Comparison of ENCODE assay signal across 12 cellular contexts in genomic region chr12:11763760-11764520, GRCh38.
DNase-seq lines count a peak whose midpoint lies in the region; ATAC-seq and TF ChIP-seq lines count a peak whose summit lies in the region.
"Had no signal": no experiment of that assay in that cellular context is flagged by ENCODE, and none has a peak within 500 bp of the region (broad histone marks: within the 10 kb centered on the region; RNA-seq: fewer than 3 reads in every experiment).

No MANE protein-coding gene starts in this region.

- intact Hi-C loops in dendritic cell treated with granulocyte-macrophage colony-stimulating factor and Interleukin-4, amounts not matched to agents 40 ng/mL and 50 ng/mL, for 4 days (cut with micrococcal nuclease): no loop called here
- intact Hi-C loops in psoas muscle (cut with DNase I): no loop called here

- TF ChIP-seq CTCF in nephron (IDR thresholded peaks at IDR 0.05; ENCODE audit: unreplicated experiment in 3 of 3): no peak
- no peak for TF ChIP-seq CTCF in psoas muscle (IDR thresholded peaks at IDR 0.05)
- no peak for TF ChIP-seq CTCF in GM13976 (IDR thresholded peaks at IDR 0.05; ENCODE audit: borderline replicate concordance, control extremely low read depth, extremely low read depth, insufficient read depth, missing control alignments)

- 63 to 77% (median 72%) methylated on average over 7 of the region's 7 CpGs for WGBS in psoas muscle, 3 donors

- peak; percentile 74 for DNase-seq in AG20443 (ENCODE audit: low spot score)
- DNase-seq in HuH-7 (ENCODE audit: low spot score): peak; percentile 13
- no peak for DNase-seq in psoas muscle
- no peak for DNase-seq in GM13976 (ENCODE audit: low spot score)
- DNase-seq in SHP77 treated with DMSO at 0.1 percent for 48 hours (lab: John Stamatoyannopoulos, UW): no peak
- DNase-seq: Karpas-422, PC-3 had no signal

- H3K27ac ChIP-seq in psoas muscle: no peak overlapping the region
- H3K27ac ChIP-seq: parathyroid adenoma had no signal

- ATAC-seq in HG02870 (IDR thresholded peaks at IDR 0.05; ENCODE audit: unreplicated experiment): no peak
- ATAC-seq in psoas muscle: no peak
- ATAC-seq: PC-3 had no signal

- H3K27me3 ChIP-seq in psoas muscle (ENCODE audit: insufficient read depth in 3 of 3, low read length in 2 of 3): no peaks in the 10 kb centered on the region

- H3K4me1 ChIP-seq in psoas muscle: peaks cover 37% of the 10 kb centered on the region

- peak overlapping the region; percentile 94 for H3K27ac Mint-ChIP-seq in dendritic cell treated with granulocyte-macrophage colony-stimulating factor and Interleukin-4, amounts not matched to agents 40 ng/mL and 50 ng/mL, for 4 days
- peak overlapping the region; percentile 65 to 100 (median 88) for H3K27ac Mint-ChIP-seq in nephron

- H3K4me3 ChIP-seq in psoas muscle: no peak overlapping the region
- H3K4me3 ChIP-seq: HAP-1 had no signal

- H3K9me3 Mint-ChIP-seq in dendritic cell treated with granulocyte-macrophage colony-stimulating factor and Interleukin-4, amounts not matched to agents 40 ng/mL and 50 ng/mL, for 4 days: no peaks in the 10 kb centered on the region
- no peaks in the 10 kb centered on the region for H3K9me3 Mint-ChIP-seq in nephron

- no peaks in the 10 kb centered on the region for H3K9me3 ChIP-seq in psoas muscle
- H3K9me3 ChIP-seq: HAP-1 had no signal

- in situ Hi-C loops in GM13976 (cut with MboI; ENCODE audit: low sequenced_read_pairs, unreplicated experiment): no loop called here

- no peaks in the 10 kb centered on the region for H3K36me3 ChIP-seq in psoas muscle (ENCODE audit: insufficient read depth in 1 of 2, low read depth in 1 of 2)
- H3K36me3 ChIP-seq: HAP-1 had no signal

- no peaks in the 10 kb centered on the region for H3K27me3 Mint-ChIP-seq in dendritic cell treated with granulocyte-macrophage colony-stimulating factor and Interleukin-4, amounts not matched to agents 40 ng/mL and 50 ng/mL, for 4 days
- no peaks in the 10 kb centered on the region for H3K27me3 Mint-ChIP-seq in nephron (ENCODE audit: low read depth)

- peak overlapping the region; percentile 30 for H3K4me3 Mint-ChIP-seq in dendritic cell treated with granulocyte-macrophage colony-stimulating factor and Interleukin-4, amounts not matched to agents 40 ng/mL and 50 ng/mL, for 4 days
- no peak overlapping the region for H3K4me3 Mint-ChIP-seq in nephron

- peaks cover 100% of the 10 kb centered on the region for H3K4me1 Mint-ChIP-seq in dendritic cell treated with granulocyte-macrophage colony-stimulating factor and Interleukin-4, amounts not matched to agents 40 ng/mL and 50 ng/mL, for 4 days (ENCODE audit: low read depth)
- H3K4me1 Mint-ChIP-seq in nephron: peaks cover 67% of the 10 kb centered on the region

- peaks cover 92% of the 10 kb centered on the region for H3K36me3 Mint-ChIP-seq in dendritic cell treated with granulocyte-macrophage colony-stimulating factor and Interleukin-4, amounts not matched to agents 40 ng/mL and 50 ng/mL, for 4 days (ENCODE audit: low read depth)
- no peaks in the 10 kb centered on the region for H3K36me3 Mint-ChIP-seq in nephron (ENCODE audit: low read depth)

Comparison
In these comparisons a context has a peak if more than half of its experiments do, and no peak if none do; other contexts are left out.
1. DNase-seq: peak in AG20443 (single experiment) and HuH-7 (single experiment); none in psoas muscle (0 of 2), GM13976 (single experiment) and SHP77 treated with DMSO at 0.1 percent for 48 hours (single experiment).